2 cellular contexts compared by ENCODE assay signal in the genomic region with DNA sequence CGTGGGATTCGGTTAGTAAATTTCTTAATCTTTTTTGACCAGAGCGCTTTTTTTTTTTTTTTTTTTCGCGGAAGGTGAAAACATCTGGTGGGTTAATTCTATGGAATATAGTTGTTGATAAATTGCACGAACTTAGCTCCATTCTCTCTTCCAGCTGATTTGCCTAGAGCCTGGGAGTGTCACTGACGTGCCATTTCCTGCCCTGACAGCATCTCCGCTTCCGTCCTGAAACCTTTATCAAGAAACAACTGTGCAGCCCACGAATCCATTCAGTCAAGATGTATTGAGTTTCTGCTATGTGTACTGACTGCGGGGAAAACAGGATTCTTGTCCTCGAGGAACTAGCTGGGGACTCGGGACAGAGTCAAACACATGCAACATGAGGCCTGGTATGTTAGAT.
TF ChIP-seq lines count a peak whose summit lies in the region.

No MANE protein-coding gene starts in this region.

TF ChIP-seq in IMR-90, 13 proteins besides CTCF, POLR2A, EP300 and RAD21:
- TF ChIP-seq USF2 (IDR thresholded peaks at IDR 0.05; ENCODE audit: low read depth, low read length) = no peak
- TF ChIP-seq MAZ (IDR thresholded peaks at IDR 0.05; ENCODE audit: borderline replicate concordance, low read depth, low read length) = no peak
- no peak for TF ChIP-seq MXI1 (IDR thresholded peaks at IDR 0.05; ENCODE audit: borderline replicate concordance, low read depth, low read length)
- TF ChIP-seq RCOR1 (IDR thresholded peaks at IDR 0.05; ENCODE audit: insufficient replicate concordance, low read length) = no peak
- no peak for TF ChIP-seq RFX5 (IDR thresholded peaks at IDR 0.05; ENCODE audit: low read depth, low read length)
- no peak for TF ChIP-seq BHLHE40 (IDR thresholded peaks at IDR 0.05; ENCODE audit: low read depth, low read length)
- TF ChIP-seq NFE2L2 (IDR thresholded peaks at IDR 0.05; ENCODE audit: low read depth, low read length) = no peak
- no peak for TF ChIP-seq MAFK (IDR thresholded peaks at IDR 0.05; ENCODE audit: low read depth, low read length)
- TF ChIP-seq SMC3 (IDR thresholded peaks at IDR 0.05; ENCODE audit: low read depth, low read length) = no peak
- no peak for TF ChIP-seq CHD1 (IDR thresholded peaks at IDR 0.05; ENCODE audit: low read depth, low read length)

TF ChIP-seq in endothelial cell of umbilical vein, 7 proteins besides CTCF, POLR2A, EP300 and RAD21:
- TF ChIP-seq MAX (IDR thresholded peaks at IDR 0.05; ENCODE audit: insufficient read depth, insufficient read length) (no peak), POLR2AphosphoS5 (IDR thresholded peaks at IDR 0.05; ENCODE audit: insufficient read depth, low read depth, low read length) (no peak), GATA2 (IDR thresholded peaks at IDR 0.05; ENCODE audit: insufficient read depth, insufficient read length, low read depth, low read length) (no peak), JUN (IDR thresholded peaks at IDR 0.05; ENCODE audit: borderline replicate concordance, insufficient read depth, insufficient read length, low read depth) (no peak), EZH2 (IDR thresholded peaks at IDR 0.05; ENCODE audit: borderline replicate concordance, low read depth, low read length, severe bottlenecking) (no peak), FOS (IDR thresholded peaks at IDR 0.05; ENCODE audit: borderline replicate concordance, insufficient read depth, low read length) (no peak), MYC (IDR thresholded peaks at IDR 0.05; ENCODE audit: low read depth, low read length) (no peak)
TF ChIP-seq in endothelial cell of umbilical vein: peak in this region for 0.
